ENCODE assay signal across 6 cellular contexts in the genomic region with DNA sequence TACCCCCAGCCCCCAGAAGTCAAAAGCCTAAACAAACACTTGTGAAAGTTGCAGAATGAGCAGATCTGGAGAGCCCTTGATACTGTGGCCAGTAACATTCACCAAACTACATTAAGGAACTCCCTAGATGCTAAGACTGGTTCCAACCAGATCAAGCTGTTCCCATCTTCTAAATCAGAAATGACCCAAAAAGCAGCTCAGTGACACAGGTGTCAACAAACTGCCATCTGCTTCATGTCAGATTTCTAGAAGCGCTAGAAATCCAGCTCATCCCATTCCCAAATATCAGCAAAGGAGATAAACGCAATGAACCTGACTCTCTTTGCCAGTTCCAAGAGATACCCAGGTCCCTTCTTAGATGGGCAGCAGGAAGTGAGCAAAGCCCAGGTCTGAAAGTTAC.
"Had no signal": no experiment of that assay in that cellular context is flagged by ENCODE, and none has a peak within 500 bp of the region (broad histone marks: within the 10 kb centered on the region; RNA-seq: fewer than 3 reads in every experiment).

No MANE protein-coding gene starts in this region.

- H3K27ac ChIP-seq: HL-60 had no signal

- DNase-seq: H9, HCEC 1CT, KBM-7 had no signal

- H3K4me3 ChIP-seq: GM23338 had no signal

- ATAC-seq: GM23338, HepG2 had no signal
